ENCODE assay signal across 27 cellular contexts in genomic region chr9:112823257-112823656, GRCh38.
"Had no signal": no experiment of that assay in that cellular context is flagged by ENCODE, and none has a peak within 500 bp of the region (broad histone marks: within the 10 kb centered on the region; RNA-seq: fewer than 3 reads in every experiment).

No MANE protein-coding gene starts in this region.

- H3K36me3 ChIP-seq: brain microvascular endothelial cell had no signal

- ATAC-seq: activated CD4-positive, alpha-beta T cell treated with anti-CD3 and anti-CD28 coated beads for 36 hours; activated CD8-positive, alpha-beta memory T cell treated with anti-CD3 and anti-CD28 coated beads, Interleukin-2, amount 10 ng/mL, durations not matched to agents 7 days and 5 days; activated CD8-positive, alpha-beta T cell treated with anti-CD3 and anti-CD28 coated beads, Interleukin-2, amount 10 ng/mL, durations not matched to agents 7 days and 5 days; effector memory CD8-positive, alpha-beta T cell; gastroesophageal sphincter; T-helper 17 cell had no signal

- H3K9me3 ChIP-seq: esophagus squamous epithelium, gastroesophageal sphincter had no signal

- DNase-seq: activated CD4-positive, alpha-beta memory T cell treated with anti-CD3 and anti-CD28 coated beads for 36 hours; activated CD4-positive, alpha-beta T cell treated with anti-CD3 and anti-CD28 coated beads for 36 hours; activated CD4-positive, alpha-beta T cell treated with anti-CD3 and anti-CD28 coated beads, Interleukin-2, amount 10 ng/mL, durations not matched to agents 24 days and 14 days; activated CD4-positive, CD25-positive, alpha-beta regulatory T cell; activated CD4-positive, CD25-positive, alpha-beta regulatory T cell treated with anti-CD3 and anti-CD28 coated beads, Interleukin-2, amount 50 U/mL, for 72 hours; activated CD8-positive, alpha-beta memory T cell treated with anti-CD3 and anti-CD28 coated beads, Interleukin-2, amount 10 ng/mL, durations not matched to agents 7 days and 5 days; activated CD8-positive, alpha-beta memory T cell treated with anti-CD3 and anti-CD28 coated beads, Interleukin-2, amount 50 U/mL, for 4 hours; activated CD8-positive, alpha-beta T cell treated with anti-CD3 and anti-CD28 coated beads, Interleukin-2, amount 10 ng/mL, durations not matched to agents 7 days and 5 days; activated gamma-delta T cell treated with Interleukin-2 at 50 U/mL for 16 hours; activated naive CD4-positive, alpha-beta T cell treated with anti-CD3 and anti-CD28 coated beads, Interleukin-2, amount 50 U/mL, for 16 hours; activated naive CD4-positive, alpha-beta T cell treated with Interleukin-2 at 50 U/mL for 16 hours; activated T-cell treated with anti-CD3 and anti-CD28 coated beads, Interleukin-2, amount 50 U/mL, for 1 hour; activated T-cell treated with anti-CD3 and anti-CD28 coated beads, Interleukin-2, amount 50 U/mL, for 48 hours; amniotic stem cell; anterior cingulate cortex; brain microvascular endothelial cell; caudate nucleus; cortex of kidney; dermis blood vessel endothelial cell; effector CD4-positive, alpha-beta T cell; effector memory CD8-positive, alpha-beta T cell; erythroblast; esophagus squamous epithelium; T-helper 1 cell; T-helper 17 cell; T1000 had no signal

- H3K27ac ChIP-seq: brain microvascular endothelial cell, esophagus squamous epithelium, gastroesophageal sphincter had no signal

- H3K4me3 ChIP-seq: esophagus squamous epithelium, gastroesophageal sphincter had no signal

- H3K4me1 ChIP-seq: esophagus squamous epithelium had no signal

- H3K27me3 ChIP-seq: brain microvascular endothelial cell, esophagus squamous epithelium, gastroesophageal sphincter had no signal
